ENCODE assay signal across 1 cellular context in the genomic region with DNA sequence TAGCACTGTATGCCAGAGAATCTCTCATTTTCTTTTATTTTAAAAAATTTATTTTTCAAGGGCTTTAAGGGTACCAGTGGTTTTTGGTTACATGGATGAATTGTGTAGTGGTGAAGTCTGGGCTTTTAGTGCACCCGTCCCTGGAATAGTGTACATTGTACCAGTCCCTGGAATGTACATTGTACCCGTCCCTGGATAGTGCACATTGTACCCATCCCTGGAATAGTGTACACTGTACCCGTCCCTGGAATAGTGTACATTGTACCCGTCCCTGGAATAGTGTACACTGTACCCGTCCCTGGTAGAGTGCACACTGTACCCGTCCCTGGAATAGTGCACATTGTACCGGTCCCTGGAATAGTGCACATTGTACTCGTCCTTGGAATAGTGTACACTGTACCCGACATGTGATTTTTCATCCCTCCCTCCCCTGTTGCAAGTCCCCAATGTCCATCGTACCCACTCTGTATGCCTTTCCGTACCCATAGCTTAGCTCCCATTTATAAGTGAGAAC.
TF ChIP-seq lines count a peak whose summit lies in the region.

No MANE protein-coding gene starts in this region.

TF ChIP-seq in HCT116, 20 proteins besides CTCF, POLR2A, EP300 and RAD21 (continued from another document):
- TF ChIP-seq SRF (IDR thresholded peaks at IDR 0.05; ENCODE audit: low read depth) (no peak), FOSL1 (IDR thresholded peaks at IDR 0.05; ENCODE audit: low read depth) (no peak)
TF ChIP-seq in HCT116: peak in this region for 0.
